Comparison of ENCODE assay signal across 28 cellular contexts in the genomic region with DNA sequence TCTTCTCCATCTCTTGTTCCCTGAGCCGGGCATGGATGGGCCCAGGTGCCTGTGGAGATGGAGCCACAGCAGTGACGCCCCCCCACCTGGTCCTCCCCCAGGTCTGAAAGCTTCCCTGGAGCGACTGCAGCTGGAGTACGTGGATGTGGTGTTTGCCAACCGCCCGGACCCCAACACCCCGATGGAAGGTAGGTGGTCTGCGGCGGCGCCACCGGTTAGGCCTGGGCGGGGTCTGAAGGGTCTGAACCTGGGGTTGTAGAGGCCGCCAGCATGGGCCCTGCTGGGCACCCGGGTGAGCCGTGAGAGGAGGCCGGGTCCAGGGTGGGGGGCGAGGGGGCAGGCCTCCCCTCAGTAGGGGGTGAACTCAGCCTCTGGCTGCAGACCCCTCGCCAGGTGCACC.
"Had no signal": no experiment of that assay in that cellular context is flagged by ENCODE, and none has a peak within 500 bp of the region (broad histone marks: within the 10 kb centered on the region; RNA-seq: fewer than 3 reads in every experiment).

No MANE protein-coding gene starts in this region.

- H3K27ac ChIP-seq: stomach, suprapubic skin, testis, thoracic aorta, thyroid gland, tibial artery, tibial nerve, transverse colon, upper lobe of left lung, upper lobe of right lung, uterus, vagina had no signal

- H3K27ac Mint-ChIP-seq: stimulated activated memory B cell treated with anti-CD40 and anti-IgM and Interleukin-4, amounts not matched to agents 10 μg/mL and 1 μg/mL and 100 μg/mL, for 72 hours; stimulated activated naive CD8-positive, alpha-beta T cell treated with anti-CD3 and anti-CD28 coated beads, Interleukin-15, Interleukin-2, amounts not matched to agents 100 ng/mL and 50 ng/mL, for 24 hours; type B pancreatic cell had no signal

- H3K36me3 ChIP-seq: suprapubic skin, thoracic aorta, thyroid gland, tibial artery, transverse colon, uterus, vagina had no signal

- ATAC-seq: stimulated activated memory B cell treated with anti-CD40 and anti-IgM and Interleukin-4, amounts not matched to agents 10 μg/mL and 1 μg/mL and 100 μg/mL, for 72 hours; stimulated activated naive B cell treated with anti-CD40 and anti-IgM and Interleukin-4, amounts not matched to agents 10 μg/mL and 1 μg/mL and 100 μg/mL, for 72 hours; stimulated activated naive CD8-positive, alpha-beta T cell treated with anti-CD3 and anti-CD28 coated beads, Interleukin-15, amount 100 ng/mL, for 72 hours; stimulated activated naive CD8-positive, alpha-beta T cell treated with anti-CD3 and anti-CD28 coated beads, Interleukin-15, Interleukin-2, amounts not matched to agents 100 U/mL and 50 U/mL, for 24 hours; upper lobe of right lung had no signal

- H3K27me3 ChIP-seq: suprapubic skin, testis, thyroid gland, tibial nerve, transverse colon, upper lobe of left lung, upper lobe of right lung, uterus, vagina had no signal

- H3K4me1 Mint-ChIP-seq: stimulated activated memory B cell treated with anti-CD40 and anti-IgM and Interleukin-4, amounts not matched to agents 10 μg/mL and 1 μg/mL and 100 μg/mL, for 72 hours had no signal

- H3K36me3 Mint-ChIP-seq: type B pancreatic cell had no signal

- H3K9me3 ChIP-seq: stomach, suprapubic skin, testis, thoracic aorta, thyroid gland, tibial artery, tibial nerve, transverse colon, upper lobe of left lung, upper lobe of right lung, uterus, vagina had no signal

- H3K4me1 ChIP-seq: stomach, suprapubic skin, thyroid gland, tibial artery, transverse colon, upper lobe of left lung, upper lobe of right lung, uterus, vagina had no signal

- FAIRE-seq: urothelium cell line had no signal

- H3K9me3 Mint-ChIP-seq: stimulated activated memory B cell treated with anti-CD40 and anti-IgM and Interleukin-4, amounts not matched to agents 10 μg/mL and 1 μg/mL and 100 μg/mL, for 72 hours; stimulated activated naive B cell treated with anti-CD40 and anti-IgM and Interleukin-4, amounts not matched to agents 10 μg/mL and 1 μg/mL and 100 μg/mL, for 72 hours; stimulated activated naive CD8-positive, alpha-beta T cell treated with anti-CD3 and anti-CD28 coated beads, Interleukin-15, amount 100 ng/mL, for 72 hours; stimulated activated naive CD8-positive, alpha-beta T cell treated with anti-CD3 and anti-CD28 coated beads, Interleukin-15, Interleukin-2, amounts not matched to agents 100 ng/mL and 50 ng/mL, for 24 hours; type B pancreatic cell had no signal

- H3K4me3 ChIP-seq: stomach, suprapubic skin, testis, thoracic aorta, thyroid gland, tibial artery, tibial nerve, transverse colon, upper lobe of left lung, upper lobe of right lung, uterus, vagina had no signal

- DNase-seq: stimulated activated CD4-positive, alpha-beta T cell treated with anti-CD3 and anti-CD28 coated beads, Interleukin-2, amount 100 ng/mL, for 48 hours; stimulated activated CD4-positive, alpha-beta T cell treated with anti-CD3 and anti-CD28 coated beads, Interleukin-4, amount 100 ng/mL, for 1 hour; stimulated activated CD4-positive, alpha-beta T cell treated with anti-CD3 and anti-CD28 coated beads, Interleukin-4, amount 100 ng/mL, for 24 hours; stimulated activated CD4-positive, alpha-beta T cell treated with anti-CD3 and anti-CD28 coated beads, Interleukin-4, amount 100 ng/mL, for 4 hours; stimulated activated CD8-positive, alpha-beta memory T cell treated with anti-CD3 and anti-CD28 coated beads, Interleukin-4, amount 100 ng/mL, for 48 hours; stimulated activated naive B cell treated with anti-CD40 and anti-IgM and Interleukin-4, amounts not matched to agents 10 μg/mL and 1 μg/mL and 100 μg/mL, for 72 hours; stimulated activated naive CD4-positive, alpha-beta T cell; stimulated activated naive CD4-positive, alpha-beta T cell treated with Interleukin-2 at 50 U/mL for 16 hours; stimulated activated naive CD8-positive, alpha-beta T cell treated with anti-CD3 and anti-CD28 coated beads, Interleukin-15, amount 100 ng/mL, for 72 hours; stimulated activated naive CD8-positive, alpha-beta T cell treated with anti-CD3 and anti-CD28 coated beads, Interleukin-15, Interleukin-2, amounts not matched to agents 100 U/mL and 50 U/mL, for 24 hours; stomach; substantia nigra; testis; thyroid gland; tibial artery; transverse colon; trophoblast cell; upper lobe of right lung; uterus had no signal

- H3K4me3 Mint-ChIP-seq: stimulated activated memory B cell treated with anti-CD40 and anti-IgM and Interleukin-4, amounts not matched to agents 10 μg/mL and 1 μg/mL and 100 μg/mL, for 72 hours; stimulated activated naive B cell treated with anti-CD40 and anti-IgM and Interleukin-4, amounts not matched to agents 10 μg/mL and 1 μg/mL and 100 μg/mL, for 72 hours; stimulated activated naive CD8-positive, alpha-beta T cell treated with anti-CD3 and anti-CD28 coated beads, Interleukin-15, amount 100 ng/mL, for 72 hours; stimulated activated naive CD8-positive, alpha-beta T cell treated with anti-CD3 and anti-CD28 coated beads, Interleukin-15, Interleukin-2, amounts not matched to agents 100 ng/mL and 50 ng/mL, for 24 hours; type B pancreatic cell had no signal
